ENCODE assay signal across 15 cellular contexts in genomic region chr7:14233898-14234174, GRCh38.
DNase-seq lines count a peak whose midpoint lies in the region; ATAC-seq and TF ChIP-seq lines count a peak whose summit lies in the region.
"Had no signal": no experiment of that assay in that cellular context is flagged by ENCODE, and none has a peak within 500 bp of the region (broad histone marks: within the 10 kb centered on the region; RNA-seq: fewer than 3 reads in every experiment).

No MANE protein-coding gene starts in this region.

- DNase-seq in GM23338 (ENCODE audit: low spot score) (peak; percentile 40), SJCRH30 (peak; percentile 3 to 36), neuronal stem cell (ENCODE audit: low spot score) (no peak), RWPE1 (ENCODE audit: low spot score) (no peak), NCI-H1694 treated with DMSO at 0.1 percent for 48 hours (lab: John Stamatoyannopoulos, UW) (no peak)
- no peak for DNase-seq in CD4-positive, alpha-beta T cell
- DNase-seq: CD4-positive, CD25-positive, alpha-beta regulatory T cell; DND-41; GDM1; NCI-H446 treated with DMSO at 0.1 percent for 48 hours; NK-92 treated with Interleukin-12 subunit alpha and Interleukin-12 subunit beta, amount 100 ng/mL, for 24 hours; OCI-M1 had no signal

- TF ChIP-seq CTCF in GM23338 (conservative IDR thresholded peaks at IDR 0.05; ENCODE audit: low read depth in 2 of 2) (no peak), RWPE1 (conservative IDR thresholded peaks at IDR 0.05; ENCODE audit: low read depth) (no peak)
- no peak for TF ChIP-seq CTCF in CD4-positive, alpha-beta T cell (IDR thresholded peaks at IDR 0.05)

- peak; percentile 77 for ATAC-seq in GM23338
- ATAC-seq in CD4-positive, alpha-beta T cell (ENCODE audit: poor library complexity) = no peak
- ATAC-seq: GM12878, K562 had no signal

- H3K9me2 ChIP-seq in GM23338 (ENCODE audit: insufficient read depth) = no peaks in the 10 kb centered on the region

- H3K27me3 Mint-ChIP-seq in GM23338 (ENCODE audit: insufficient read depth, low read depth, poor library complexity) = no peaks in the 10 kb centered on the region
- H3K27me3 Mint-ChIP-seq in CD4-positive, alpha-beta T cell = no peaks in the 10 kb centered on the region
- H3K27me3 Mint-ChIP-seq: CD4-positive, CD25-positive, alpha-beta regulatory T cell had no signal

- H3K9me3 Mint-ChIP-seq in GM23338 = no peaks in the 10 kb centered on the region
- no peaks in the 10 kb centered on the region for H3K9me3 Mint-ChIP-seq in CD4-positive, alpha-beta T cell

- H3K27ac ChIP-seq in BLaER1 treated with 17β-estradiol and CSF1 and Interleukin-3, amounts not matched to agents 10 nM and 100 nM = no peak overlapping the region
- H3K27ac ChIP-seq in GM23338 (ENCODE audit: low read depth) (no peak overlapping the region), SJCRH30 (no peak overlapping the region), neuronal stem cell (replicated peaks; ENCODE audit: low read length) (no peak overlapping the region), RWPE1 (no peak overlapping the region)
- no peak overlapping the region for H3K27ac ChIP-seq in CD4-positive, alpha-beta T cell (ENCODE audit: low read depth, low read length)

- H3K4me2 ChIP-seq in BLaER1 treated with 17β-estradiol and CSF1 and Interleukin-3, amounts not matched to agents 10 nM and 100 nM = peak overlapping the region in 7 of 11 experiments; percentile 14 to 52 (median 21); a peak in 7 of 22 replicates
- H3K4me2 ChIP-seq in GM23338 = no peak overlapping the region
- no peak overlapping the region for H3K4me2 ChIP-seq in neuronal stem cell (ENCODE audit: insufficient read depth, low read length, poor library complexity, severe bottlenecking)

- no peak overlapping the region for H3K9ac ChIP-seq in BLaER1 treated with 17β-estradiol and CSF1 and Interleukin-3, amounts not matched to agents 10 nM and 100 nM
- no peak overlapping the region for H3K9ac ChIP-seq in neuronal stem cell (ENCODE audit: low read depth, low read length, poor library complexity)

- peaks cover 10% of the 10 kb centered on the region; the same call in 2 of the 3 replicates for H3K4me1 Mint-ChIP-seq in GM23338
- H3K4me1 Mint-ChIP-seq in CD4-positive, alpha-beta T cell (ENCODE audit: low read depth) = no peaks in the 10 kb centered on the region
- H3K4me1 Mint-ChIP-seq: CD4-positive, CD25-positive, alpha-beta regulatory T cell had no signal

- no peak overlapping the region for H2BK5ac ChIP-seq in neuronal stem cell (ENCODE audit: low read length)

- H3K27me3 ChIP-seq in BLaER1 treated with 17β-estradiol and CSF1 and Interleukin-3, amounts not matched to agents 10 nM and 100 nM = no peaks in the 10 kb centered on the region
- H3K27me3 ChIP-seq in GM23338 (ENCODE audit: insufficient read depth) = no peaks in the 10 kb centered on the region
- no peaks in the 10 kb centered on the region for H3K27me3 ChIP-seq in SJCRH30
- H3K27me3 ChIP-seq in neuronal stem cell (ENCODE audit: control insufficient read depth in 3 of 3, insufficient read depth in 3 of 3, low read depth in 1 of 3, low read length in 3 of 3) = no peaks in the 10 kb centered on the region
- no peaks in the 10 kb centered on the region for H3K27me3 ChIP-seq in CD4-positive, alpha-beta T cell (ENCODE audit: control insufficient read depth, insufficient read depth, low read length)

- no peaks in the 10 kb centered on the region for H3K79me1 ChIP-seq in neuronal stem cell (ENCODE audit: low read depth, low read length)

- no peak overlapping the region for H2BK120ac ChIP-seq in neuronal stem cell (ENCODE audit: low read depth, low read length)

- H3K4me3 Mint-ChIP-seq in GM23338 = no peak overlapping the region
- no peak overlapping the region for H3K4me3 Mint-ChIP-seq in CD4-positive, alpha-beta T cell
- H3K4me3 Mint-ChIP-seq: CD4-positive, CD25-positive, alpha-beta regulatory T cell had no signal

- intact Hi-C loops in CD4-positive, alpha-beta T cell (cut with DNase I, micrococcal nuclease) = no loop called here

- no peaks in the 10 kb centered on the region for H3K79me2 ChIP-seq in GM23338 (replicated peaks; ENCODE audit: insufficient read depth)

- H3K23ac ChIP-seq in neuronal stem cell (ENCODE audit: low read depth, low read length, poor library complexity) = no peak overlapping the region

- H4K8ac ChIP-seq in neuronal stem cell (ENCODE audit: low read depth, low read length) = no peak overlapping the region

- no peak overlapping the region for H2BK12ac ChIP-seq in neuronal stem cell (ENCODE audit: low read length)

- H4K91ac ChIP-seq in neuronal stem cell (ENCODE audit: low read depth, low read length, poor library complexity) = no peak overlapping the region

- no peaks in the 10 kb centered on the region for H3K36me3 Mint-ChIP-seq in GM23338 (ENCODE audit: low read depth)
- H3K36me3 Mint-ChIP-seq in CD4-positive, alpha-beta T cell (ENCODE audit: low read depth) = no peaks in the 10 kb centered on the region
- H3K36me3 Mint-ChIP-seq: CD4-positive, CD25-positive, alpha-beta regulatory T cell had no signal

- H3K27ac Mint-ChIP-seq in GM23338 = no peak overlapping the region
- no peak overlapping the region for H3K27ac Mint-ChIP-seq in CD4-positive, alpha-beta T cell
- H3K27ac Mint-ChIP-seq: CD4-positive, CD25-positive, alpha-beta regulatory T cell had no signal

- H2AK5ac ChIP-seq in neuronal stem cell (ENCODE audit: low read depth, low read length) = no peak overlapping the region

- CTCF ChIA-PET in RWPE1 (lab: Yijun Ruan, JAX) = no interaction called here
- CTCF ChIA-PET in CD4-positive, alpha-beta T cell (lab: Charles Lee) = no interaction called here

- peaks cover 0 to 10% (median 6%) of the 10 kb centered on the region in 10 experiments; a peak in 8 of 20 replicates for H3K4me1 ChIP-seq in BLaER1 treated with 17β-estradiol and CSF1 and Interleukin-3, amounts not matched to agents 10 nM and 100 nM
- peaks cover 4% of the 10 kb centered on the region for H3K4me1 ChIP-seq in GM23338 (ENCODE audit: insufficient read depth)
- H3K4me1 ChIP-seq in SJCRH30 = no peaks in the 10 kb centered on the region
- H3K4me1 ChIP-seq in neuronal stem cell (ENCODE audit: control insufficient read depth in 2 of 2, insufficient read depth in 1 of 2, low read depth in 1 of 2, low read length in 2 of 2) = peaks cover 2 to 5% of the 10 kb centered on the region in 2 donors

- H3K4me3 ChIP-seq in BLaER1 treated with 17β-estradiol and CSF1 and Interleukin-3, amounts not matched to agents 10 nM and 100 nM = no peak overlapping the region
- H3K4me3 ChIP-seq in GM23338 = no peak overlapping the region
- H3K4me3 ChIP-seq in SJCRH30 = no peak overlapping the region
- H3K4me3 ChIP-seq in neuronal stem cell (ENCODE audit: low read length in 2 of 2) = no peak overlapping the region
- H3K4me3 ChIP-seq: GM12878, K562 had no signal

- H3F3A ChIP-seq in GM23338 (replicated peaks; ENCODE audit: low read depth) = no peaks in the 10 kb centered on the region

- no peak overlapping the region for H3K18ac ChIP-seq in neuronal stem cell (ENCODE audit: low read length)

- POLR2A ChIA-PET in RWPE1 (lab: Yijun Ruan, JAX; ENCODE audit: low non-redundant PET) = no interaction called here
- POLR2A ChIA-PET in CD4-positive, alpha-beta T cell (lab: Charles Lee) = no interaction called here

- peak overlapping the region; percentile 19; the same call in 1 of the 2 replicates for H2AFZ ChIP-seq in GM23338
- peak overlapping the region; percentile 65 for H2AFZ ChIP-seq in neuronal stem cell (ENCODE audit: low read length)

- no peaks in the 10 kb centered on the region for H4K20me1 ChIP-seq in BLaER1 treated with 17β-estradiol and CSF1 and Interleukin-3, amounts not matched to agents 10 nM and 100 nM
- H4K20me1 ChIP-seq in GM23338 (replicated peaks; ENCODE audit: insufficient read depth) = no peaks in the 10 kb centered on the region

- no peaks in the 10 kb centered on the region for H3K9me3 ChIP-seq in BLaER1 treated with 17β-estradiol and CSF1 and Interleukin-3, amounts not matched to agents 10 nM and 100 nM (replicated peaks in 1 of 11)
- no peaks in the 10 kb centered on the region for H3K9me3 ChIP-seq in SJCRH30 (replicated peaks)
- no peaks in the 10 kb centered on the region for H3K9me3 ChIP-seq in neuronal stem cell (replicated peaks in 1 of 2; ENCODE audit: control insufficient read depth in 2 of 2, insufficient read depth in 1 of 2, low read depth in 1 of 2, low read length in 2 of 2)
- H3K9me3 ChIP-seq in CD4-positive, alpha-beta T cell (ENCODE audit: control insufficient read depth, low read length) = no peaks in the 10 kb centered on the region

- H2BK15ac ChIP-seq in neuronal stem cell (ENCODE audit: low read length) = no peak overlapping the region

- H3K4ac ChIP-seq in neuronal stem cell (ENCODE audit: low read length) = no peak overlapping the region

- no peaks in the 10 kb centered on the region for H3K36me3 ChIP-seq in BLaER1 treated with 17β-estradiol and CSF1 and Interleukin-3, amounts not matched to agents 10 nM and 100 nM
- H3K36me3 ChIP-seq in GM23338 (ENCODE audit: insufficient read depth) (no peaks in the 10 kb centered on the region), SJCRH30 (no peaks in the 10 kb centered on the region), neuronal stem cell (replicated peaks in 1 of 2; ENCODE audit: control insufficient read depth in 2 of 2, insufficient read depth in 2 of 2, low read length in 2 of 2) (no peaks in the 10 kb centered on the region)

- H3K14ac ChIP-seq in neuronal stem cell (ENCODE audit: low read length) = no peak overlapping the region

TF ChIP-seq in GM23338, 12 proteins besides CTCF, POLR2A, EP300 and RAD21 (continues in another document):
- no peak for TF ChIP-seq NANOG (IDR thresholded peaks at IDR 0.05; ENCODE audit: borderline replicate concordance)
- no peak for TF ChIP-seq EZH2 (IDR thresholded peaks at IDR 0.05; ENCODE audit: low read depth, unreplicated experiment)
- TF ChIP-seq ZNF114 (CRISPR knock-in tag; IDR thresholded peaks at IDR 0.05) = no peak
- no peak for TF ChIP-seq JUNB (IDR thresholded peaks at IDR 0.05; ENCODE audit: unreplicated experiment)
- no peak for TF ChIP-seq CREB1 (CRISPR knock-in tag; IDR thresholded peaks at IDR 0.05; ENCODE audit: low read depth)

Comparison
In these comparisons a context has a peak if more than half of its experiments do, and no peak if none do; other contexts are left out.
1. H3K4me2 ChIP-seq: peak in BLaER1 treated with 17β-estradiol and CSF1 and Interleukin-3, amounts not matched to agents 10 nM and 100 nM (7 of 11); none in GM23338 (single experiment) and neuronal stem cell (single experiment).
2. DNase-seq: peak in GM23338 (single experiment) and SJCRH30 (2 of 2); none in neuronal stem cell (single experiment), RWPE1 (single experiment), CD4-positive, alpha-beta T cell (0 of 10) and NCI-H1694 treated with DMSO at 0.1 percent for 48 hours (single experiment).